19 cellular contexts compared by ENCODE assay signal in genomic region chrX:142076633-142077032, GRCh38.
"Had no signal": no experiment of that assay in that cellular context is flagged by ENCODE, and none has a peak within 500 bp of the region (broad histone marks: within the 10 kb centered on the region; RNA-seq: fewer than 3 reads in every experiment).

No MANE protein-coding gene starts in this region.

- H3K27me3 ChIP-seq: colonic mucosa had no signal

- H3K4me3 Mint-ChIP-seq: activated CD8-positive, alpha-beta T cell treated with anti-CD3 and anti-CD28 coated beads, Interleukin-2, amount 10 ng/mL, durations not matched to agents 7 days and 5 days; activated naive CD4-positive, alpha-beta T cell treated with anti-CD3 and anti-CD28 coated beads, Interleukin-2, amount 50 U/mL, for 24 hours; T-helper 1 cell treated with Interleukin-12 subunit alpha and Interleukin-12 subunit beta and Interleukin-4 antibody, amounts not matched to agents 30 μg/mL and 1 μg/mL, for 36 hours; WTC11 had no signal

- H3K4me1 Mint-ChIP-seq: activated naive CD4-positive, alpha-beta T cell treated with anti-CD3 and anti-CD28 coated beads, Interleukin-2, amount 50 U/mL, for 24 hours; WTC11 had no signal

- H3K4me3 ChIP-seq: breast epithelium, colonic mucosa, PC-9 had no signal

- H3K27ac ChIP-seq: breast epithelium, colonic mucosa, PC-9 had no signal

- H3K9me3 Mint-ChIP-seq: activated naive CD4-positive, alpha-beta T cell treated with anti-CD3 and anti-CD28 coated beads, Interleukin-2, amount 50 U/mL, for 24 hours; T-helper 1 cell treated with Interleukin-12 subunit alpha and Interleukin-12 subunit beta and Interleukin-4 antibody, amounts not matched to agents 30 μg/mL and 1 μg/mL, for 36 hours had no signal

- H2AFZ ChIP-seq: PC-9 had no signal

- H3K9me3 ChIP-seq: breast epithelium, colonic mucosa had no signal

- ATAC-seq: activated CD8-positive, alpha-beta T cell treated with anti-CD3 and anti-CD28 coated beads, Interleukin-2, amount 10 ng/mL, durations not matched to agents 7 days and 5 days; WTC11 had no signal

- H3K4me2 ChIP-seq: PC-9 had no signal

- H3K36me3 ChIP-seq: breast epithelium, colonic mucosa had no signal

- H3K4me1 ChIP-seq: breast epithelium, colonic mucosa had no signal

- H3K27me3 Mint-ChIP-seq: activated naive CD4-positive, alpha-beta T cell treated with anti-CD3 and anti-CD28 coated beads, Interleukin-2, amount 50 U/mL, for 24 hours had no signal

- H3K27ac Mint-ChIP-seq: activated CD8-positive, alpha-beta T cell treated with anti-CD3 and anti-CD28 coated beads, Interleukin-2, amount 10 ng/mL, durations not matched to agents 7 days and 5 days; activated naive CD4-positive, alpha-beta T cell treated with anti-CD3 and anti-CD28 coated beads, Interleukin-2, amount 50 U/mL, for 24 hours; T-helper 1 cell treated with Interleukin-12 subunit alpha and Interleukin-12 subunit beta and Interleukin-4 antibody, amounts not matched to agents 30 μg/mL and 1 μg/mL, for 36 hours; WTC11 had no signal

- H3K36me3 Mint-ChIP-seq: activated naive CD4-positive, alpha-beta T cell treated with anti-CD3 and anti-CD28 coated beads, Interleukin-2, amount 50 U/mL, for 24 hours had no signal

- DNase-seq: activated CD4-positive, alpha-beta T cell treated with anti-CD3 and anti-CD28 coated beads for 48 hours; activated CD4-positive, alpha-beta T cell treated with anti-CD3 and anti-CD28 coated beads, Interleukin-2, amount 50 U/mL, for 4 hours; activated CD4-positive, CD25-positive, alpha-beta regulatory T cell treated with anti-CD3 and anti-CD28 coated beads, Interleukin-2, amount 50 U/mL, for 72 hours; activated CD8-positive, alpha-beta memory T cell treated with anti-CD3 and anti-CD28 coated beads, Interleukin-2, amount 50 U/mL, for 48 hours; activated CD8-positive, alpha-beta T cell treated with anti-CD3 and anti-CD28 coated beads, Interleukin-2, amount 10 ng/mL, durations not matched to agents 7 days and 5 days; activated T-cell treated with anti-CD3 and anti-CD28 coated beads, Interleukin-2, amount 50 U/mL, for 1 hour; aorta; caudate nucleus; colonic mucosa; NCI-H1105 treated with DMSO at 0.1 percent for 48 hours; NCI-H1930; NCI-H446 treated with DMSO at 0.1 percent for 48 hours; NCI-H524 treated with DMSO at 0.1 percent for 48 hours; PC-9; SHP77 treated with DMSO at 0.1 percent for 48 hours had no signal
